ENCODE assay signal across 8 cellular contexts in the genomic region with DNA sequence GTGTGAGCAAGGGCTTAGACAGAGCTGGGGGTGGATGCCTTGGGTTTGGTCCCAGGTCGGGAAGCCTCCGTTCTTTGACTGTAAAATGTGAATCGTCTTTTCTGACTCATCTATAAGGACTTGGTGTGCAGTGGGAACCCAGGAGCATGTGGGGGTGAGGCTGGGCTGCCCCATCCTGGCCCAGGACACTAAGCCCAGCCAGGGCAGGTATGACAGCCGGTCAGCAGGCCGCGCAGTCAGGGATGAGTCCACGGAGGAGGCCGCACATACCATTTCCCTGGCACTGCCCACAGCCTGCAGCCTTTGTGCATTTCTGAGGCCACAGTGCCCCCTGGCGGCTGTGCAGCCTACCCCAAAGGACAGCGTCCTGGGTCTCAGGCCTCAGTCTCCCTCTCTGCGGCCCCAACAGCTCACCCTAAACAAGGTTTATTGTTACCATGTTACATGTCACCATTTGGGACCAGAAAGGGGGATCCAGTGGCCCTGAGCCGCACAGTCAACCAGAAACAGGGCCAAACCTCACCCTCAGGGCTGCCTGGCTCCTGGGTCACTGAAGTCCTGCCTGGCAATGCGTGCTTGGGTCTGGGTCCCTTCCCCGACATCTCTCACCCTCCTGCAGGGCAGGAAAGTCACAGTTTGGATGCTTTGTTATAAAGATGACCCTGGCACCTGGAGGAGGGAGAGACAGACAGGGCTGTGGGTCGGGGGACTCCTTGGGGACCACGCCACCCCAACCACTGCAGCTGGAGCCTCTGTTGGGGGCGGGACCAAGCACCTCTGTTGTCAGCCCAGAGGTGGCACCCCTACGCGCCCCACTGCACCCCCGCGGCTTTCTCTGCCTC. TPM values are rescaled to one million over a fixed set of nuclear protein-coding genes. Genes with fewer than 3 reads are reported as not detected.
DNase-seq lines count a peak whose midpoint lies in the region; TF ChIP-seq lines count a peak whose summit lies in the region.

No MANE protein-coding gene starts in this region.

- H3K4me2 ChIP-seq in SK-N-SH: no peak overlapping the region

- H3K4me1 Mint-ChIP-seq in glutamatergic neuron (ENCODE audit: low read depth, unreplicated experiment): peaks cover 3% of the 10 kb centered on the region

- no peak overlapping the region for H3K9ac ChIP-seq in SK-N-SH

- H3K79me2 ChIP-seq in SK-N-SH (ENCODE audit: insufficient read depth): no peaks in the 10 kb centered on the region

- no peaks in the 10 kb centered on the region for H3K36me3 Mint-ChIP-seq in glutamatergic neuron (ENCODE audit: unreplicated experiment)

- H3K9me3 ChIP-seq in SK-N-SH: no peaks in the 10 kb centered on the region

- no peak overlapping the region for H3K27ac ChIP-seq in SK-N-SH (ENCODE audit: low read depth in 2 of 2, low read length in 1 of 2)

- TF ChIP-seq EP300 in SK-N-SH (IDR thresholded peaks at IDR 0.05; ENCODE audit: borderline replicate concordance in 1 of 2, low read depth in 1 of 2, low read length in 1 of 2): no peak

- no peak overlapping the region for H3K27ac Mint-ChIP-seq in glutamatergic neuron (ENCODE audit: unreplicated experiment)

- no peaks in the 10 kb centered on the region for H3K36me3 ChIP-seq in SK-N-SH (replicated peaks in 1 of 2; ENCODE audit: control insufficient read depth in 1 of 2, insufficient read depth in 2 of 2, low read length in 1 of 2)

- no peak overlapping the region for H2AFZ ChIP-seq in SK-N-SH (ENCODE audit: low read depth)

- H3K27me3 ChIP-seq in SK-N-SH (ENCODE audit: insufficient read depth): no peaks in the 10 kb centered on the region

- 40% methylated on average over 17 of the region's 21 CpGs for WGBS in SK-N-SH (ENCODE audit: low lambda C conversion rate)

- DNase-seq in EL (peak; percentile 77), HuH-7 (ENCODE audit: low spot score) (peak; percentile 93), SK-N-SH (peak; percentile 95), glutamatergic neuron (peak; percentile 90), posterior vena cava (ENCODE audit: low spot score) (peak; percentile 92), ureter (ENCODE audit: low spot score) (peak; percentile 81), mesenteric fat pad (ENCODE audit: low spot score) (no peak)
- peak; percentile 78 for DNase-seq in activated naive CD4-positive, alpha-beta T cell treated with anti-CD3 and anti-CD28 coated beads, Interleukin-2, amount 50 U/mL, for 16 hours

- H3K9me3 Mint-ChIP-seq in glutamatergic neuron (ENCODE audit: unreplicated experiment): peaks cover 4% of the 10 kb centered on the region

- H3K4me1 ChIP-seq in SK-N-SH (ENCODE audit: control insufficient read depth in 1 of 2, insufficient read depth in 2 of 2, low read depth in 1 of 2, low read length in 1 of 2): peaks cover 0 to 22% of the 10 kb centered on the region in 2 experiments; a peak in 1 of 4 replicates

- no peak overlapping the region; a peak in 1 of 4 replicates for H3K4me3 ChIP-seq in SK-N-SH (ENCODE audit: low read depth in 2 of 2, low read length in 1 of 2)

- TF ChIP-seq CTCF in SK-N-SH (IDR thresholded peaks at IDR 0.05): peak; percentile 100
- peak; percentile 94 for TF ChIP-seq CTCF in glutamatergic neuron (IDR thresholded peaks at IDR 0.05; ENCODE audit: partially characterized antibody, unreplicated experiment)

- no peaks in the 10 kb centered on the region for H3K9me2 ChIP-seq in SK-N-SH

- CTCF ChIA-PET in SK-N-SH (lab: Yijun Ruan, JAX): interaction anchor here (0.6 to 7.9 kb wide), 69 partner anchors 10 to 882 kb away, joined by 3 to 119 read pairs (median 4); a partner anchor contains a TSS

- POLR2A ChIA-PET in SK-N-SH (lab: Yijun Ruan, JAX): interaction anchor here (0.5 kb wide), 1 partner anchor 409 kb away, joined by 5 read pairs; no protein-coding TSS in a partner anchor

- no peaks in the 10 kb centered on the region; the same call in 1 of the 2 replicates for H4K20me1 ChIP-seq in SK-N-SH (ENCODE audit: insufficient read depth)

- H3F3A ChIP-seq in SK-N-SH (replicated peaks; ENCODE audit: insufficient read depth): no peaks in the 10 kb centered on the region

- intact Hi-C loops in posterior vena cava (cut with DNase I): loop anchor here (5.0 kb wide), 3 partner anchors 670 to 730 kb away; no protein-coding TSS in a partner anchor

- no peak overlapping the region for H3K4me3 Mint-ChIP-seq in glutamatergic neuron (ENCODE audit: unreplicated experiment)

- H3K27me3 Mint-ChIP-seq in glutamatergic neuron (ENCODE audit: unreplicated experiment): peaks cover 11% of the 10 kb centered on the region

- peak; percentile 99 for TF ChIP-seq RAD21 in SK-N-SH (IDR thresholded peaks at IDR 0.05; ENCODE audit: low read length)

TF ChIP-seq in SK-N-SH, 30 proteins besides CTCF, POLR2A, EP300 and RAD21 (continues in another document):
- no peak; the same call in 1 of the 2 replicates for TF ChIP-seq TCF12 (IDR thresholded peaks at IDR 0.05)
- TF ChIP-seq RFX5 (IDR thresholded peaks at IDR 0.05; ENCODE audit: low read length): no peak
- peak; percentile 81 for TF ChIP-seq CHD2 (IDR thresholded peaks at IDR 0.05; ENCODE audit: low read length, partially characterized antibody)
- no peak for TF ChIP-seq NFIC (IDR thresholded peaks at IDR 0.05; ENCODE audit: borderline replicate concordance)
- TF ChIP-seq, protein P1, sequence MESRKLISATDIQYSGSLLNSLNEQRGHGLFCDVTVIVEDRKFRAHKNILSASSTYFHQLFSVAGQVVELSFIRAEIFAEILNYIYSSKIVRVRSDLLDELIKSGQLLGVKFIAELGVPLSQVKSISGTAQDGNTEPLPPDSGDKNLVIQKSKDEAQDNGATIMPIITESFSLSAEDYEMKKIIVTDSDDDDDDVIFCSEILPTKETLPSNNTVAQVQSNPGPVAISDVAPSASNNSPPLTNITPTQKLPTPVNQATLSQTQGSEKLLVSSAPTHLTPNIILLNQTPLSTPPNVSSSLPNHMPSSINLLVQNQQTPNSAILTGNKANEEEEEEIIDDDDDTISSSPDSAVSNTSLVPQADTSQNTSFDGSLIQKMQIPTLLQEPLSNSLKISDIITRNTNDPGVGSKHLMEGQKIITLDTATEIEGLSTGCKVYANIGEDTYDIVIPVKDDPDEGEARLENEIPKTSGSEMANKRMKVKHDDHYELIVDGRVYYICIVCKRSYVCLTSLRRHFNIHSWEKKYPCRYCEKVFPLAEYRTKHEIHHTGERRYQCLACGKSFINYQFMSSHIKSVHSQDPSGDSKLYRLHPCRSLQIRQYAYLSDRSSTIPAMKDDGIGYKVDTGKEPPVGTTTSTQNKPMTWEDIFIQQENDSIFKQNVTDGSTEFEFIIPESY (IDR thresholded peaks at IDR 0.05; ENCODE audit: borderline replicate concordance, low read depth): no peak
- TF ChIP-seq RXRA (IDR thresholded peaks at IDR 0.05; ENCODE audit: borderline replicate concordance, low read depth): no peak
- TF ChIP-seq TAF1 (IDR thresholded peaks at IDR 0.05; ENCODE audit: borderline replicate concordance, low read depth, low read length): no peak
- no peak for TF ChIP-seq FOSL2 (IDR thresholded peaks at IDR 0.05; ENCODE audit: borderline replicate concordance, low read depth)
- no peak for TF ChIP-seq ELF1 (IDR thresholded peaks at IDR 0.05)
- no peak for TF ChIP-seq POLR2AphosphoS5 (IDR thresholded peaks at IDR 0.05; ENCODE audit: low read depth, low read length)
- peak; percentile 59; the same call in 1 of the 2 replicates for TF ChIP-seq MXI1 (IDR thresholded peaks at IDR 0.05; ENCODE audit: low read depth, low read length)
- no peak for TF ChIP-seq TEAD4 (IDR thresholded peaks at IDR 0.05; ENCODE audit: borderline replicate concordance, insufficient read depth)
- TF ChIP-seq RCOR1 (IDR thresholded peaks at IDR 0.05; ENCODE audit: low read length): peak; percentile 62
- TF ChIP-seq YY1 (IDR thresholded peaks at IDR 0.05; ENCODE audit: low read depth): no peak
- TF ChIP-seq SMC3 (IDR thresholded peaks at IDR 0.05; ENCODE audit: low read depth, low read length): peak; percentile 98
- no peak for TF ChIP-seq SIN3A (IDR thresholded peaks at IDR 0.05; ENCODE audit: borderline replicate concordance, low read depth, low read length)
- TF ChIP-seq FOXJ3 (CRISPR knock-in tag; IDR thresholded peaks at IDR 0.05): no peak
- TF ChIP-seq, protein P2, sequence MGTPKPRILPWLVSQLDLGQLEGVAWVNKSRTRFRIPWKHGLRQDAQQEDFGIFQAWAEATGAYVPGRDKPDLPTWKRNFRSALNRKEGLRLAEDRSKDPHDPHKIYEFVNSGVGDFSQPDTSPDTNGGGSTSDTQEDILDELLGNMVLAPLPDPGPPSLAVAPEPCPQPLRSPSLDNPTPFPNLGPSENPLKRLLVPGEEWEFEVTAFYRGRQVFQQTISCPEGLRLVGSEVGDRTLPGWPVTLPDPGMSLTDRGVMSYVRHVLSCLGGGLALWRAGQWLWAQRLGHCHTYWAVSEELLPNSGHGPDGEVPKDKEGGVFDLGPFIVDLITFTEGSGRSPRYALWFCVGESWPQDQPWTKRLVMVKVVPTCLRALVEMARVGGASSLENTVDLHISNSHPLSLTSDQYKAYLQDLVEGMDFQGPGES (IDR thresholded peaks at IDR 0.05; ENCODE audit: low read depth, low read length): no peak

RNA-seq across cellular contexts. Expression of a gene that starts 14.4 kb away (rescaled TPM):
- 3.8 and 4.7 TPM in 2 replicates for polyA plus RNA-seq in SK-N-SH (2012; rRNA removed)
- 1.5 and 3.3 TPM in 2 replicates for polyA plus RNA-seq in SK-N-SH (2012; cell fraction: cytosol; rRNA removed)
- polyA plus RNA-seq in SK-N-SH (2012; cell fraction: nucleus; rRNA removed): 8.5 and 19.3 TPM in 2 replicates
- total RNA-seq in glutamatergic neuron (ENCODE audit: unreplicated experiment) (11.6 TPM), posterior vena cava (1 to 10 TPM; 2.7 to 4.6 TPM), ureter (6.1 TPM), mesenteric fat pad (8.9 TPM)
